In genomic region chr7:44512736-44513135, GRCh38 we compare ENCODE assay signal across 37 cellular contexts. TPM values are rescaled to one million over a fixed set of nuclear protein-coding genes. Genes with fewer than 3 reads are reported as not detected.
"Had no signal": no experiment of that assay in that cellular context is flagged by ENCODE, and none has a peak within 500 bp of the region (broad histone marks: within the 10 kb centered on the region; RNA-seq: fewer than 3 reads in every experiment).

No MANE protein-coding gene starts in this region.

- H3K9me3 ChIP-seq: adrenal gland, body of pancreas, breast epithelium had no signal

- H3K4me1 ChIP-seq: adrenal gland, body of pancreas, breast epithelium had no signal

- ATAC-seq: activated CD8-positive, alpha-beta T cell treated with anti-CD3 and anti-CD28 coated beads for 36 hours; activated naive CD4-positive, alpha-beta T cell treated with anti-CD3 and anti-CD28 coated beads, Interleukin-2, amount 50 U/mL, for 72 hours; activated T-cell treated with anti-CD3 and anti-CD28 coated beads, Interleukin-2, amount 50 U/mL, for 4 hours; activated T-cell treated with anti-CD3 and anti-CD28 coated beads, Interleukin-2, amount 50 U/mL, for 72 hours; activated T-helper 17 cell treated with anti-CD3 and anti-CD28 coated beads, Interleukin-2, amount 50 U/mL, for 72 hours; body of pancreas had no signal

- H3K27ac ChIP-seq: adrenal gland, body of pancreas, brain microvascular endothelial cell, breast epithelium, VCaP had no signal

- H3K36me3 ChIP-seq: adrenal gland, brain microvascular endothelial cell, breast epithelium had no signal

- FAIRE-seq: astrocyte, TTC549 had no signal

- DNase-seq: activated B cell treated with CpG ODN at 0.5 μM for 24 hours; activated CD4-positive, alpha-beta memory T cell treated with anti-CD3 and anti-CD28 coated beads for 36 hours; activated CD4-positive, alpha-beta T cell treated with anti-CD3 and anti-CD28 coated beads for 4 hours; activated CD4-positive, alpha-beta T cell treated with anti-CD3 and anti-CD28 coated beads, Interleukin-2, amount 10 ng/mL, durations not matched to agents 24 days and 14 days; activated CD4-positive, alpha-beta T cell treated with anti-CD3 and anti-CD28 coated beads, Interleukin-2, amount 50 U/mL, for 1 hour; activated CD4-positive, alpha-beta T cell treated with anti-CD3 and anti-CD28 coated beads, Interleukin-2, amount 50 U/mL, for 4 hours; activated CD4-positive, CD25-positive, alpha-beta regulatory T cell treated with anti-CD3 and anti-CD28 coated beads, Interleukin-2, amount 50 U/mL, for 72 hours; activated CD8-positive, alpha-beta memory T cell treated with anti-CD3 and anti-CD28 coated beads, Interleukin-2, amount 50 U/mL, for 4 hours; activated CD8-positive, alpha-beta T cell treated with anti-CD3 and anti-CD28 coated beads for 36 hours; activated effector memory CD4-positive, alpha-beta T cell treated with anti-CD3 and anti-CD28 coated beads, Interleukin-2, amount 50 U/mL, for 16 hours; activated gamma-delta T cell treated with Interleukin-2 at 50 U/mL for 16 hours; activated naive CD4-positive, alpha-beta T cell; activated naive CD4-positive, alpha-beta T cell treated with anti-CD3 and anti-CD28 coated beads for 36 hours; activated naive CD4-positive, alpha-beta T cell treated with anti-CD3 and anti-CD28 coated beads, Interleukin-2, amount 50 U/mL, for 16 hours; activated naive CD8-positive, alpha-beta T cell treated with anti-CD3 and anti-CD28 coated beads for 36 hours; activated T-cell treated with anti-CD3 and anti-CD28 coated beads for 4 hours; activated T-cell treated with anti-CD3 and anti-CD28 coated beads, Interleukin-2, amount 50 U/mL, for 1 hour; activated T-cell treated with anti-CD3 and anti-CD28 coated beads, Interleukin-2, amount 50 U/mL, for 4 hours; activated T-cell treated with anti-CD3 and anti-CD28 coated beads, Interleukin-2, amount 50 U/mL, for 72 hours; adrenal gland; amniotic stem cell; aorta; body of pancreas; brain microvascular endothelial cell; central memory CD4-positive, alpha-beta T cell; T-helper 1 cell; T-helper 2 cell; T-helper 9 cell had no signal

- H3K4me3 ChIP-seq: adrenal gland, body of pancreas, breast epithelium had no signal

- H3K27me3 ChIP-seq: adrenal gland, body of pancreas, brain microvascular endothelial cell, breast epithelium had no signal

RNA-seq across cellular contexts. Expression of gene NPC1L1, which starts 28.4 kb away (rescaled TPM):
- total RNA-seq: activated B cell treated with CpG ODN at 0.5 μM for 24 hours; activated CD4-positive, alpha-beta T cell treated with anti-CD3 and anti-CD28 coated beads, Interleukin-2, amount 10 ng/mL, durations not matched to agents 24 days and 14 days; activated CD8-positive, alpha-beta memory T cell treated with anti-CD3 and anti-CD28 coated beads for 36 hours; activated naive CD4-positive, alpha-beta T cell treated with anti-CD3 and anti-CD28 coated beads for 36 hours; activated naive CD8-positive, alpha-beta T cell treated with anti-CD3 and anti-CD28 coated beads for 36 hours; activated T-helper 1 cell treated with anti-CD3 and anti-CD28 coated beads, Interleukin-12 subunit alpha, Interleukin-12 subunit beta, Interleukin-2, Interleukin-4 antibody, amounts not matched to agents 30 ng/mL and 10 ng/mL and 1 ng/mL, durations not matched to agents 14 hours and 24 hours and 36 hours; cerebellum had no signal
